Comparison of ENCODE assay signal across 12 cellular contexts in the genomic region with DNA sequence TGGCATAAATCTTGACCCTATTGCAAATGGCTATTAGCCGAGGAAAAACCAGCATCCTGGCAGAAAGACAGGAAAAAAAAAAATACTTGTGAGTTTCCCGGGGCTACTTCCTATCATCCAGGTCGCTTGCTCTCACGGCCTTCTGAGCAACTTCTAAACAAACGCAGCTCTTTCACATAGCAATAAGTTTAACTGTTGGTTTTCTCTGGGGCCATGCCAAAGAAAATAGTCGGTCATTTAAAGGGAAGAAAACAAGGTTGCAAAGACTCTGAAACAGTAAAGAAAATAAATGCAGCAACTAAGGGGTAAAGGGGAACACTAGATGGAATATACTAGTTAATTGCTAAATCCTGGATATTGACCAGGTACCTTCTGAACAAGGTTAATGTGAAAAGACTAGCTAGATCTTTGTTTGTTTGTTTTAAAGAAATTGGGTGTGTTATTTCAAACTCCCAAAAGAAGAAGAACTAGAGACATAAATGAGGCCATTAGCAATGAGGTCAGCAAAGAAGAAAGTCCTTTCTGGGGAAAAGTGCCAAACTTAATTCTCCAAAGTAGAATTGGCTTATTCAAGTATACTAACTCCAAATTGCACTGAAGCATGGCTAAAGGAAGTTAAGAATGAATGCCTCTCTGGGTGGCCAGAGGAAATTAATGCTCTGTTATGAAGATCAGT. TPM values are rescaled to one million over a fixed set of nuclear protein-coding genes. Genes with fewer than 3 reads are reported as not detected.
A peak's percentile ranks its signal among the peaks of the same experiment; 100 is the strongest.
DNase-seq lines count a peak whose midpoint lies in the region; ATAC-seq, FAIRE-seq and TF ChIP-seq lines count a peak whose summit lies in the region.
"Had no signal": no experiment of that assay in that cellular context is flagged by ENCODE, and none has a peak within 500 bp of the region (broad histone marks: within the 10 kb centered on the region; RNA-seq: fewer than 3 reads in every experiment).

No MANE protein-coding gene starts in this region.

- peaks cover 10% of the 10 kb centered on the region for H3K4me1 Mint-ChIP-seq in endodermal cell
- H3K4me1 Mint-ChIP-seq in nephron: peaks cover 42% of the 10 kb centered on the region
- H3K4me1 Mint-ChIP-seq: activated CD4-positive, alpha-beta memory T cell treated with anti-CD3 and anti-CD28 coated beads, Interleukin-2, amount 10 ng/mL, durations not matched to agents 7 days and 5 days had no signal

- H3K27me3 ChIP-seq in endodermal cell (ENCODE audit: control insufficient read depth, insufficient read depth, low read length, poor library complexity, severe bottlenecking) (no peaks in the 10 kb centered on the region), small intestine (ENCODE audit: control insufficient read depth in 2 of 2, insufficient read depth in 2 of 2, low read length in 2 of 2) (no peaks in the 10 kb centered on the region)

- FAIRE-seq in small intestine (lab: Jason Lieb, UNC): no peak

- DNase-seq in AG08396 (ENCODE audit: low spot score) (peak; percentile 20), LHCN-M2 (ENCODE audit: low read depth) (peak; percentile 42), endodermal cell (no peak), small intestine (no peak), AML-193 (lab: John Stamatoyannopoulos, UW) (no peak)
- DNase-seq: activated CD4-positive, alpha-beta memory T cell treated with anti-CD3 and anti-CD28 coated beads, Interleukin-2, amount 10 ng/mL, durations not matched to agents 7 days and 5 days; CD4-positive, alpha-beta T cell; NCI-H2081 treated with DMSO at 0.1 percent for 48 hours had no signal

- H3K9me3 Mint-ChIP-seq in endodermal cell (no peaks in the 10 kb centered on the region), nephron (no peaks in the 10 kb centered on the region)
- H3K9me3 Mint-ChIP-seq: activated CD4-positive, alpha-beta memory T cell treated with anti-CD3 and anti-CD28 coated beads, Interleukin-2, amount 10 ng/mL, durations not matched to agents 7 days and 5 days; CD4-positive, alpha-beta T cell had no signal

- TF ChIP-seq CTCF in endodermal cell (conservative IDR thresholded peaks at IDR 0.05) (no peak), nephron (IDR thresholded peaks at IDR 0.05; ENCODE audit: unreplicated experiment in 3 of 3) (no peak)

- no peak overlapping the region for H3K9ac ChIP-seq in endodermal cell (ENCODE audit: extremely low read depth, low read length, poor library complexity, severe bottlenecking)

- H3K36me3 ChIP-seq in endodermal cell (ENCODE audit: control insufficient read depth, insufficient read depth, low read length) (no peaks in the 10 kb centered on the region), small intestine (ENCODE audit: control insufficient read depth in 2 of 2, insufficient read depth in 2 of 2, low read length in 2 of 2) (no peaks in the 10 kb centered on the region)

- H3K4me3 Mint-ChIP-seq in endodermal cell (no peak overlapping the region), nephron (peak overlapping the region in 2 of 3 experiments; percentile 14 to 30)
- H3K4me3 Mint-ChIP-seq: activated CD4-positive, alpha-beta memory T cell treated with anti-CD3 and anti-CD28 coated beads, Interleukin-2, amount 10 ng/mL, durations not matched to agents 7 days and 5 days; CD4-positive, alpha-beta T cell; natural killer cell treated with Interleukin-12 subunit alpha and Interleukin-12 subunit beta and Interleukin-15 and Interleukin-18, amount 100 ng/mL, for 72 hours had no signal

- no peaks in the 10 kb centered on the region for H3K9me3 ChIP-seq in endodermal cell (ENCODE audit: control insufficient read depth, low read length)
- no peaks in the 10 kb centered on the region for H3K9me3 ChIP-seq in small intestine (ENCODE audit: control insufficient read depth, low read depth)

- H3K27ac ChIP-seq in endodermal cell (ENCODE audit: low read depth, low read length) (peak overlapping the region; percentile 33), small intestine (ENCODE audit: low read depth in 1 of 2, low read length in 1 of 2) (no peak overlapping the region)

- H3K4me3 ChIP-seq in endodermal cell (ENCODE audit: low read length) (no peak overlapping the region), small intestine (ENCODE audit: low read depth in 1 of 2, low read length in 2 of 2) (no peak overlapping the region)

- H3K4me1 ChIP-seq in endodermal cell (ENCODE audit: control insufficient read depth, insufficient read depth, low read length): no peaks in the 10 kb centered on the region
- H3K4me1 ChIP-seq in small intestine (ENCODE audit: control insufficient read depth in 2 of 2, insufficient read depth in 1 of 2, low read depth in 1 of 2, low read length in 1 of 2): no peaks in the 10 kb centered on the region

- H3K27me3 Mint-ChIP-seq in endodermal cell (ENCODE audit: insufficient read depth) (no peaks in the 10 kb centered on the region), nephron (ENCODE audit: low read depth) (peaks cover 1% of the 10 kb centered on the region)
- H3K27me3 Mint-ChIP-seq: activated CD4-positive, alpha-beta memory T cell treated with anti-CD3 and anti-CD28 coated beads, Interleukin-2, amount 10 ng/mL, durations not matched to agents 7 days and 5 days had no signal

- H3K36me3 Mint-ChIP-seq in endodermal cell (ENCODE audit: low read depth): no peaks in the 10 kb centered on the region
- no peaks in the 10 kb centered on the region for H3K36me3 Mint-ChIP-seq in nephron (ENCODE audit: low read depth)
- H3K36me3 Mint-ChIP-seq: natural killer cell treated with Interleukin-12 subunit alpha and Interleukin-12 subunit beta and Interleukin-15 and Interleukin-18, amount 100 ng/mL, for 72 hours had no signal

- 71 to 77% methylated on average over 5 to 6 of the region's 6 CpGs for WGBS in endodermal cell (ENCODE audit: insufficient coverage in 1 of 2, insufficient read length in 1 of 2), 2 experiments
- 31 to 46% (median 46%) methylated on average over 6 of the region's 6 CpGs for WGBS in small intestine, 3 donors

- ATAC-seq in HG03342 (IDR thresholded peaks at IDR 0.05; ENCODE audit: unreplicated experiment): no peak
- no peak for ATAC-seq in HG02759 (IDR thresholded peaks at IDR 0.05; ENCODE audit: unreplicated experiment)

- H3K27ac Mint-ChIP-seq in endodermal cell (no peak overlapping the region), nephron (peak overlapping the region; percentile 91 to 97 (median 97))
- H3K27ac Mint-ChIP-seq: activated CD4-positive, alpha-beta memory T cell treated with anti-CD3 and anti-CD28 coated beads, Interleukin-2, amount 10 ng/mL, durations not matched to agents 7 days and 5 days; CD4-positive, alpha-beta T cell; natural killer cell treated with Interleukin-12 subunit alpha and Interleukin-12 subunit beta and Interleukin-15 and Interleukin-18, amount 100 ng/mL, for 72 hours had no signal

RNA-seq across cellular contexts. Expression of gene SLC39A12, which starts 54.2 kb away (rescaled TPM):
- total RNA-seq in LHCN-M2 (2014; rRNA removed): not detected in 2 replicates
- polyA plus RNA-seq in LHCN-M2 (2012): not detected
- total RNA-seq in endodermal cell: not detected
- polyA plus RNA-seq in endodermal cell (2013, experiment 1 of 2): not detected
- not detected for polyA plus RNA-seq in endodermal cell (2013, experiment 2 of 2)
- under 1 TPM in 1 of 3 donors, not detected in 2; 0.01 TPM for polyA plus RNA-seq in small intestine
- total RNA-seq: activated CD4-positive, alpha-beta memory T cell treated with anti-CD3 and anti-CD28 coated beads, Interleukin-2, amount 10 ng/mL, durations not matched to agents 7 days and 5 days; CD4-positive, alpha-beta T cell; natural killer cell treated with Interleukin-12 subunit alpha and Interleukin-12 subunit beta and Interleukin-15 and Interleukin-18, amount 100 ng/mL, for 72 hours had no signal

Comparison
In these comparisons a context has a peak if more than half of its experiments do, and no peak if none do; other contexts are left out.
1. DNase-seq: peak in AG08396 (single experiment) and LHCN-M2 (single experiment); none in endodermal cell (single experiment), small intestine (single experiment) and AML-193 (0 of 2).